Comparison of ENCODE assay signal across 1 cellular context in the genomic region with DNA sequence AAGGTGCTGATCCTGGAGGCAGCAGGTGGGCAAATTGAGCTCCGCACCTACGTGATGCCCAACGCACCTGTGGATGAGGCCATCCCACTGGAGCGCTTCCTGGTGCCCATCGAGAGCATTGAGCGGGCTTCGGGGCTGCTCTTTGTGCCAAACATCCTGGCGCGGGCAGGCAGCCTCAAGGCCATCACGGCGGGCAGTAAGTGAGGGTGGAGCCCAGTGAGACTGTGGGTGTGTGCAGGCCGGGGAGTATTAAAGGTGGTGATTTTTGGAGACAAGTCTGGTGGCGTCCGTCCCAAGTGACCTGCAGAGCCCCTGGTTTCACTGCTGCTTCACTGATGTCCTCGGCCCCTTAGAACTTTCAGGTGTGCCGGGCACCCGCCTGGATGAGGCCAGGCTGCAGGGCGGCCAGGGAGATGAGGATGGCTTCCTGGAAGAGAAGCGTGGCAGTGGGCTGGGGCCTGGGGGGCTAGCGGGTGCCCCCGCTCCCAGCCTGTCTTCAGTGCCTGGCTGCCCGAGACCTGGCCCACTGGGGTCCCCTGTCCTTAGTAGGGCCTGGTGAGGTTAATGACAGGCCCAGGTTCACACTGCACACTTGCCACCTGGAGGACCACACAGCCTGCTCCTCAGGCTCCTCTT.
TF ChIP-seq lines count a peak whose summit lies in the region.

No MANE protein-coding gene starts in this region.

TF ChIP-seq in HepG2, 621 proteins besides CTCF, POLR2A, EP300 and RAD21:
- TF ChIP-seq, protein P1, sequence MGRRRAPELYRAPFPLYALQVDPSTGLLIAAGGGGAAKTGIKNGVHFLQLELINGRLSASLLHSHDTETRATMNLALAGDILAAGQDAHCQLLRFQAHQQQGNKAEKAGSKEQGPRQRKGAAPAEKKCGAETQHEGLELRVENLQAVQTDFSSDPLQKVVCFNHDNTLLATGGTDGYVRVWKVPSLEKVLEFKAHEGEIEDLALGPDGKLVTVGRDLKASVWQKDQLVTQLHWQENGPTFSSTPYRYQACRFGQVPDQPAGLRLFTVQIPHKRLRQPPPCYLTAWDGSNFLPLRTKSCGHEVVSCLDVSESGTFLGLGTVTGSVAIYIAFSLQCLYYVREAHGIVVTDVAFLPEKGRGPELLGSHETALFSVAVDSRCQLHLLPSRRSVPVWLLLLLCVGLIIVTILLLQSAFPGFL (CRISPR knock-in tag; IDR thresholded peaks at IDR 0.05), result no peak
- TF ChIP-seq ZNF563 (CRISPR knock-in tag; IDR thresholded peaks at IDR 0.05), result no peak
- TF ChIP-seq SUZ12 (IDR thresholded peaks at IDR 0.05; ENCODE audit: low read depth, low read length), result no peak
- peak; percentile 17 for TF ChIP-seq TAF15 (IDR thresholded peaks at IDR 0.05; ENCODE audit: low read depth, low read length, poor library complexity, severe bottlenecking)
- TF ChIP-seq, protein P2, sequence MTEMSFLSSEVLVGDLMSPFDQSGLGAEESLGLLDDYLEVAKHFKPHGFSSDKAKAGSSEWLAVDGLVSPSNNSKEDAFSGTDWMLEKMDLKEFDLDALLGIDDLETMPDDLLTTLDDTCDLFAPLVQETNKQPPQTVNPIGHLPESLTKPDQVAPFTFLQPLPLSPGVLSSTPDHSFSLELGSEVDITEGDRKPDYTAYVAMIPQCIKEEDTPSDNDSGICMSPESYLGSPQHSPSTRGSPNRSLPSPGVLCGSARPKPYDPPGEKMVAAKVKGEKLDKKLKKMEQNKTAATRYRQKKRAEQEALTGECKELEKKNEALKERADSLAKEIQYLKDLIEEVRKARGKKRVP (CRISPR knock-in tag; IDR thresholded peaks at IDR 0.05), result no peak
- TF ChIP-seq RBFOX2 (IDR thresholded peaks at IDR 0.05; ENCODE audit: low read depth, low read length), result peak; percentile 41; the same call in 1 of the 2 replicates
- TF ChIP-seq AGO2 (optimal IDR thresholded peaks at IDR 0.05; ENCODE audit: low read depth, low read length), result peak; percentile 69
